In genomic region chr7:33108591-33108930, GRCh38 we compare ENCODE assay signal across 8 cellular contexts. TPM values are rescaled to one million over a fixed set of nuclear protein-coding genes. Genes with fewer than 3 reads are reported as not detected.
DNase-seq lines count a peak whose midpoint lies in the region; ATAC-seq and TF ChIP-seq lines count a peak whose summit lies in the region.

No MANE protein-coding gene starts in this region.

- DNase-seq in BJ (ENCODE audit: low read depth) (no peak), LoVo (ENCODE audit: low spot score) (peak; percentile 36), RPMI8226 (no peak)

- CTCF ChIA-PET in BJ (lab: Yijun Ruan, JAX) = interaction anchor here (0.8 to 4.9 kb wide), 26 partner anchors 9 to 526 kb away, joined by 3 to 49 read pairs (median 5); partner anchors contain the start of genes KBTBD2 and NT5C3A

- peak; percentile 16 for ATAC-seq in GM19438 (IDR thresholded peaks at IDR 0.05; ENCODE audit: low read depth, unreplicated experiment)
- peak; percentile 5 for ATAC-seq in activated T-helper 17 cell treated with anti-CD3 and anti-CD28 coated beads, Interleukin-2, amount 50 U/mL, for 72 hours (replicated peaks)
- peak; percentile 28 for ATAC-seq in stimulated activated memory B cell treated with anti-CD40 and anti-IgM and Interleukin-4, amounts not matched to agents 10 μg/mL and 1 μg/mL and 100 μg/mL, for 72 hours
- no peak for ATAC-seq in HG03108 (IDR thresholded peaks at IDR 0.05; ENCODE audit: unreplicated experiment)

- H3K27me3 ChIP-seq in BJ (ENCODE audit: control insufficient read depth, insufficient read depth, low read length) = 0 out of 2 replicates have a peak, but pooled peaks cover 2% of the 10 kb centered on the region
- peaks cover 20% of the 10 kb centered on the region for H3K27me3 ChIP-seq in iPS-18a (ENCODE audit: control insufficient read depth, insufficient read depth, low read length)

- POLR2A ChIA-PET in BJ (lab: Charles Lee) = interaction anchor here (0.6 to 1.0 kb wide), 2 partner anchors 46 to 177 kb away, joined by 3 read pairs; partner anchors contain the start of gene NT5C3A

- peak overlapping the region; percentile 77 for H3K9ac ChIP-seq in iPS-18a (ENCODE audit: low read length)

- peaks cover 3% of the 10 kb centered on the region for H3K27me3 Mint-ChIP-seq in activated T-helper 17 cell treated with anti-CD3 and anti-CD28 coated beads, Interleukin-2, amount 50 U/mL, for 72 hours
- H3K27me3 Mint-ChIP-seq in stimulated activated memory B cell treated with anti-CD40 and anti-IgM and Interleukin-4, amounts not matched to agents 10 μg/mL and 1 μg/mL and 100 μg/mL, for 72 hours = no peaks in the 10 kb centered on the region

- no peaks in the 10 kb centered on the region for H3K9me3 ChIP-seq in iPS-18a (ENCODE audit: control insufficient read depth, low read depth, low read length)

- peak overlapping the region; percentile 98 for H3K4me3 Mint-ChIP-seq in activated T-helper 17 cell treated with anti-CD3 and anti-CD28 coated beads, Interleukin-2, amount 50 U/mL, for 72 hours
- H3K4me3 Mint-ChIP-seq in stimulated activated memory B cell treated with anti-CD40 and anti-IgM and Interleukin-4, amounts not matched to agents 10 μg/mL and 1 μg/mL and 100 μg/mL, for 72 hours = peak overlapping the region; percentile 92

- peaks cover 8% of the 10 kb centered on the region for H3K36me3 Mint-ChIP-seq in activated T-helper 17 cell treated with anti-CD3 and anti-CD28 coated beads, Interleukin-2, amount 50 U/mL, for 72 hours (ENCODE audit: low read depth)
- H3K36me3 Mint-ChIP-seq in stimulated activated memory B cell treated with anti-CD40 and anti-IgM and Interleukin-4, amounts not matched to agents 10 μg/mL and 1 μg/mL and 100 μg/mL, for 72 hours = peaks cover 7% of the 10 kb centered on the region

- H3K9me3 Mint-ChIP-seq in activated T-helper 17 cell treated with anti-CD3 and anti-CD28 coated beads, Interleukin-2, amount 50 U/mL, for 72 hours = no peaks in the 10 kb centered on the region
- no peaks in the 10 kb centered on the region for H3K9me3 Mint-ChIP-seq in stimulated activated memory B cell treated with anti-CD40 and anti-IgM and Interleukin-4, amounts not matched to agents 10 μg/mL and 1 μg/mL and 100 μg/mL, for 72 hours

- peak overlapping the region; percentile 94 for H3K27ac Mint-ChIP-seq in activated T-helper 17 cell treated with anti-CD3 and anti-CD28 coated beads, Interleukin-2, amount 50 U/mL, for 72 hours
- peak overlapping the region; percentile 93 for H3K27ac Mint-ChIP-seq in stimulated activated memory B cell treated with anti-CD40 and anti-IgM and Interleukin-4, amounts not matched to agents 10 μg/mL and 1 μg/mL and 100 μg/mL, for 72 hours

- H3K27ac ChIP-seq in iPS-18a (ENCODE audit: low read length) = no peak overlapping the region

- H3K36me3 ChIP-seq in BJ (ENCODE audit: control insufficient read depth, insufficient read depth, low read length) = no peaks in the 10 kb centered on the region
- peaks cover under 1% of the 10 kb centered on the region for H3K36me3 ChIP-seq in iPS-18a (ENCODE audit: control insufficient read depth, low read depth, low read length)

- peaks cover 24% of the 10 kb centered on the region for H3K4me1 Mint-ChIP-seq in activated T-helper 17 cell treated with anti-CD3 and anti-CD28 coated beads, Interleukin-2, amount 50 U/mL, for 72 hours
- peaks cover 47% of the 10 kb centered on the region for H3K4me1 Mint-ChIP-seq in stimulated activated memory B cell treated with anti-CD40 and anti-IgM and Interleukin-4, amounts not matched to agents 10 μg/mL and 1 μg/mL and 100 μg/mL, for 72 hours

- H3K4me3 ChIP-seq in BJ (ENCODE audit: low read depth, low read length) = peak overlapping the region; percentile 60
- H3K4me3 ChIP-seq in iPS-18a (ENCODE audit: low read length) = peak overlapping the region; percentile 86

- TF ChIP-seq CTCF in BJ (IDR thresholded peaks at IDR 0.05; ENCODE audit: insufficient read depth, low read depth, low read length) = peak; percentile 27

- peaks cover 8% of the 10 kb centered on the region for H3K4me1 ChIP-seq in iPS-18a (ENCODE audit: control insufficient read depth, low read depth, low read length)

RNA-seq across cellular contexts. Expression of gene RP9, which starts 0.6 kb away (rescaled TPM):
- 16.2 and 18.6 TPM in 2 replicates for polyA plus RNA-seq in BJ (2011; rRNA removed)
- polyA minus RNA-seq in BJ (2011; rRNA and poly(A)+ RNA removed) = 3.9 and 6.7 TPM in 2 replicates
- 10 to 100 TPM in 1 of 2 donors, 1 to 10 TPM in 1; 5.2 to 11.2 TPM for total RNA-seq in activated T-helper 17 cell treated with anti-CD3 and anti-CD28 coated beads, Interleukin-2, amount 50 U/mL, for 72 hours

RNA-seq across cellular contexts. Expression of gene BBS9, which starts 20.8 kb away (rescaled TPM):
- polyA plus RNA-seq in BJ (2011; rRNA removed) = 6.5 and 10.9 TPM in 2 replicates
- polyA minus RNA-seq in BJ (2011; rRNA and poly(A)+ RNA removed) = 22.2 and 25.6 TPM in 2 replicates
- 10 to 100 TPM; 11.3 to 14.4 TPM for total RNA-seq in activated T-helper 17 cell treated with anti-CD3 and anti-CD28 coated beads, Interleukin-2, amount 50 U/mL, for 72 hours

RNA-seq across cellular contexts. Expression of gene NT5C3A, which starts 46.0 kb away (rescaled TPM):
- polyA plus RNA-seq in BJ (2011; rRNA removed) = 11.0 and 19.0 TPM in 2 replicates
- 1.4 and 1.9 TPM in 2 replicates for polyA minus RNA-seq in BJ (2011; rRNA and poly(A)+ RNA removed)
- 10 to 100 TPM; 35.0 to 35.7 TPM for total RNA-seq in activated T-helper 17 cell treated with anti-CD3 and anti-CD28 coated beads, Interleukin-2, amount 50 U/mL, for 72 hours
